In the genomic region with DNA sequence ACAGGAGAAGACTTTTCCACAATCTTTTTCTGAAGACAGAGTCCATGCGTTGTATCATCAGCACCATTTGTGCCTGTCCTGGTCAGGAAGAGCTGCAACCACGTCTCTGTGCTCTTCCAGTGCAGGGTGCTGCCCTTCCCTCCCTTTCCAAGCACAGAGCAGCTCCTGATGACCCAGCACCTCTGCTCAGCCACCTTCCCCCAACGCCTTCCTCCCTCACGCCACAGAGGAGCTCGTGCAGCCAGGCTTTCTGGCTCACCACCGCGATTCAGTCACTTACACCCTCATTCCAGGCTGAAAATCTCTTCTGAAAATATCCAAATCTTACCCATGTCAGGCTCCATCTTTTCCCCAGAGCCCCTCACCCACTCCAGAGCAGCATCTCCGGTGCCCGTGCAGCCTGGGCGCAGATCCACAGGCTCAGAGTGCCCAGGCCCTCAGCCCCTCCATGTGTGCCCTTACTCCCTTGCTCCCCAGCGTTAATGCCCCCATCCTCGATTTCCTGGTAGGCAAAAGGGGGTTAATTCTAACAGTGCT, we compare ENCODE assay signal across 28 cellular contexts.
"Had no signal": no experiment of that assay in that cellular context is flagged by ENCODE, and none has a peak within 500 bp of the region (broad histone marks: within the 10 kb centered on the region; RNA-seq: fewer than 3 reads in every experiment).

No MANE protein-coding gene starts in this region.

- H3K27ac Mint-ChIP-seq: activated CD8-positive, alpha-beta T cell treated with anti-CD3 and anti-CD28 coated beads, Interleukin-2, amount 10 ng/mL, durations not matched to agents 7 days and 5 days; activated naive CD4-positive, alpha-beta T cell treated with anti-CD3 and anti-CD28 coated beads, Interleukin-2, amount 10 ng/mL, durations not matched to agents 7 days and 5 days; activated naive CD8-positive, alpha-beta T cell treated with anti-CD3 and anti-CD28 coated beads for 36 hours; activated T-helper 1 cell treated with anti-CD3 and anti-CD28 coated beads, Interleukin-12 subunit alpha, Interleukin-12 subunit beta, Interleukin-2, Interleukin-4 antibody, amounts not matched to agents 30 ng/mL and 10 ng/mL and 1 ng/mL, durations not matched to agents 14 hours and 24 hours and 36 hours; WTC11 had no signal

- DNase-seq: activated CD4-positive, alpha-beta T cell treated with anti-CD3 and anti-CD28 coated beads for 48 hours; activated CD4-positive, alpha-beta T cell treated with anti-CD3 and anti-CD28 coated beads, Interleukin-2, amount 50 U/mL, for 4 hours; activated CD4-positive, CD25-positive, alpha-beta regulatory T cell treated with anti-CD3 and anti-CD28 coated beads, Interleukin-2, amount 50 U/mL, for 72 hours; activated CD8-positive, alpha-beta memory T cell treated with anti-CD3 and anti-CD28 coated beads, Interleukin-2, amount 50 U/mL, for 48 hours; activated CD8-positive, alpha-beta T cell treated with anti-CD3 and anti-CD28 coated beads, Interleukin-2, amount 10 ng/mL, durations not matched to agents 7 days and 5 days; activated gamma-delta T cell; activated naive CD4-positive, alpha-beta T cell treated with anti-CD3 and anti-CD28 coated beads, Interleukin-2, amount 10 ng/mL, durations not matched to agents 7 days and 5 days; activated naive CD8-positive, alpha-beta T cell treated with anti-CD3 and anti-CD28 coated beads for 36 hours; activated T-cell treated with anti-CD3 and anti-CD28 coated beads, Interleukin-2, amount 50 U/mL, for 1 hour; caudate nucleus; MV-4-11; NCI-H1092 treated with DMSO at 0.1 percent for 48 hours; NCI-H1417 treated with DMSO at 0.1 percent for 48 hours; NCI-H1694; NCI-H2029; NCI-H2107; NCI-H2171 treated with DMSO at 0.1 percent for 48 hours; NCI-H226; NCI-H526; NCI-H82; OCI-M1; RPMI8226; SJCRH30; SK-N-SH had no signal

- H3K36me3 Mint-ChIP-seq: activated naive CD4-positive, alpha-beta T cell treated with anti-CD3 and anti-CD28 coated beads, Interleukin-2, amount 10 ng/mL, durations not matched to agents 7 days and 5 days; activated naive CD8-positive, alpha-beta T cell treated with anti-CD3 and anti-CD28 coated beads for 36 hours; WTC11 had no signal

- H3K27me3 ChIP-seq: SJCRH30 had no signal

- H3K4me3 ChIP-seq: SJCRH30 had no signal

- H3K4me3 Mint-ChIP-seq: activated CD8-positive, alpha-beta T cell treated with anti-CD3 and anti-CD28 coated beads, Interleukin-2, amount 10 ng/mL, durations not matched to agents 7 days and 5 days; activated naive CD4-positive, alpha-beta T cell treated with anti-CD3 and anti-CD28 coated beads, Interleukin-2, amount 10 ng/mL, durations not matched to agents 7 days and 5 days; activated naive CD8-positive, alpha-beta T cell treated with anti-CD3 and anti-CD28 coated beads for 36 hours; activated T-helper 1 cell treated with anti-CD3 and anti-CD28 coated beads, Interleukin-12 subunit alpha, Interleukin-12 subunit beta, Interleukin-2, Interleukin-4 antibody, amounts not matched to agents 30 ng/mL and 10 ng/mL and 1 ng/mL, durations not matched to agents 14 hours and 24 hours and 36 hours; WTC11 had no signal

- H3K9me3 Mint-ChIP-seq: activated naive CD4-positive, alpha-beta T cell treated with anti-CD3 and anti-CD28 coated beads, Interleukin-2, amount 10 ng/mL, durations not matched to agents 7 days and 5 days; activated naive CD8-positive, alpha-beta T cell treated with anti-CD3 and anti-CD28 coated beads for 36 hours; activated T-helper 1 cell treated with anti-CD3 and anti-CD28 coated beads, Interleukin-12 subunit alpha, Interleukin-12 subunit beta, Interleukin-2, Interleukin-4 antibody, amounts not matched to agents 30 ng/mL and 10 ng/mL and 1 ng/mL, durations not matched to agents 14 hours and 24 hours and 36 hours; WTC11 had no signal

- H3K9me3 ChIP-seq: SJCRH30, SK-N-SH had no signal

- H3K36me3 ChIP-seq: SJCRH30 had no signal

- ATAC-seq: activated CD8-positive, alpha-beta T cell treated with anti-CD3 and anti-CD28 coated beads, Interleukin-2, amount 10 ng/mL, durations not matched to agents 7 days and 5 days; Panc1; Right ventricle myocardium inferior; WTC11 had no signal

- H3K4me1 ChIP-seq: SJCRH30 had no signal
